ENCODE assay signal across 1 cellular context in genomic region chr11:67428052-67429001, GRCh38.
TF ChIP-seq lines count a peak whose summit lies in the region.

TSS of gene RPS6KB2 (plus strand) at chr11:67428494. CDS start at chr11:67428546, 52 bp downstream.

TF ChIP-seq in HepG2, 621 proteins besides CTCF, POLR2A, EP300 and RAD21 (continued from another document and continues in another):
- peak; percentile 27; the same call in 1 of the 2 replicates for TF ChIP-seq ZNF280D (CRISPR knock-in tag; IDR thresholded peaks at IDR 0.05)
- TF ChIP-seq HOMEZ (CRISPR knock-in tag; IDR thresholded peaks at IDR 0.05; ENCODE audit: low read depth): no peak
- TF ChIP-seq GMEB1 (CRISPR knock-in tag; IDR thresholded peaks at IDR 0.05; ENCODE audit: borderline replicate concordance): peak; percentile 88
- TF ChIP-seq ZNF709 (CRISPR knock-in tag; IDR thresholded peaks at IDR 0.05): peak; percentile 77; the same call in 1 of the 2 replicates
- peak; percentile 94 for TF ChIP-seq GABPB1 (CRISPR knock-in tag; IDR thresholded peaks at IDR 0.05)
- TF ChIP-seq RERE (CRISPR knock-in tag; IDR thresholded peaks at IDR 0.05; ENCODE audit: low read depth): no peak
- TF ChIP-seq ONECUT2 (CRISPR knock-in tag; IDR thresholded peaks at IDR 0.05): peak; percentile 18; the same call in 1 of the 2 replicates
- TF ChIP-seq KDM6A (CRISPR knock-in tag; IDR thresholded peaks at IDR 0.05; ENCODE audit: low read depth): no peak
- peak; percentile 79; the same call in 1 of the 2 replicates for TF ChIP-seq MAF1 (CRISPR knock-in tag; IDR thresholded peaks at IDR 0.05; ENCODE audit: borderline replicate concordance)
- TF ChIP-seq HNF1A (IDR thresholded peaks at IDR 0.05; ENCODE audit: low read depth): 0 out of 2 replicates have a peak, but pooled peaks have one; percentile 14
- peak; percentile 70; the same call in 1 of the 2 replicates for TF ChIP-seq HNF1A (CRISPR knock-in tag; IDR thresholded peaks at IDR 0.05; ENCODE audit: borderline replicate concordance)
- TF ChIP-seq ZNF580 (CRISPR knock-in tag; IDR thresholded peaks at IDR 0.05; ENCODE audit: borderline replicate concordance, low read depth): no peak; the same call in 1 of the 2 replicates
- peak; percentile 84; the same call in 1 of the 2 replicates for TF ChIP-seq ATF6 (CRISPR knock-in tag; conservative IDR thresholded peaks at IDR 0.05)
- peak; percentile 94 for TF ChIP-seq HCFC1 (IDR thresholded peaks at IDR 0.05; ENCODE audit: low read depth, low read length)
- peak; percentile 97 for TF ChIP-seq SAP130 (CRISPR knock-in tag; IDR thresholded peaks at IDR 0.05; ENCODE audit: low read depth)
- no peak for TF ChIP-seq ZNF383 (CRISPR knock-in tag; IDR thresholded peaks at IDR 0.05; ENCODE audit: borderline replicate concordance)
- TF ChIP-seq YEATS2 (CRISPR knock-in tag; IDR thresholded peaks at IDR 0.05; ENCODE audit: borderline replicate concordance): peak; percentile 97
- peak; percentile 66 for TF ChIP-seq SRSF1 (optimal IDR thresholded peaks at IDR 0.05; ENCODE audit: low read depth, low read length)
- TF ChIP-seq ZNF274 (CRISPR knock-in tag; IDR thresholded peaks at IDR 0.05): no peak
- TF ChIP-seq IRF9 (CRISPR knock-in tag; IDR thresholded peaks at IDR 0.05; ENCODE audit: borderline replicate concordance): peak; percentile 87; the same call in 1 of the 2 replicates
- TF ChIP-seq ZNF691 (CRISPR knock-in tag; IDR thresholded peaks at IDR 0.05; ENCODE audit: borderline replicate concordance, low read depth): 0 out of 2 replicates have a peak, but pooled peaks have one; percentile 9
- peak; percentile 65; the same call in 1 of the 2 replicates for TF ChIP-seq TFDP1 (CRISPR knock-in tag; IDR thresholded peaks at IDR 0.05; ENCODE audit: borderline replicate concordance)
- TF ChIP-seq ISL2 (CRISPR knock-in tag; IDR thresholded peaks at IDR 0.05): peak; percentile 82
- no peak for TF ChIP-seq ZNF589 (CRISPR knock-in tag; conservative IDR thresholded peaks at IDR 0.05)
- TF ChIP-seq ZMAT3 (CRISPR knock-in tag; conservative IDR thresholded peaks at IDR 0.05): peak; percentile 56; the same call in 1 of the 2 replicates
